In genomic region chr15:55526559-55527036, GRCh38 we compare ENCODE assay signal across 2 cellular contexts.
A peak's percentile ranks its signal among the peaks of the same experiment; 100 is the strongest.
TF ChIP-seq lines count a peak whose summit lies in the region.

No MANE protein-coding gene starts in this region.

TF ChIP-seq in K562, 482 proteins besides CTCF, POLR2A, EP300 and RAD21 (continued from another document and continues in another):
- no peak for TF ChIP-seq HDAC6 (IDR thresholded peaks at IDR 0.05; ENCODE audit: low read depth, low read length)
- TF ChIP-seq MAX (CRISPR knock-in tag; IDR thresholded peaks at IDR 0.05) = peak; percentile 65
- no peak for TF ChIP-seq ETV6 (IDR thresholded peaks at IDR 0.05; ENCODE audit: borderline replicate concordance in 1 of 2, low read depth in 2 of 2, low read length in 1 of 2)
- no peak for TF ChIP-seq ETV6 (CRISPR knock-in tag; IDR thresholded peaks at IDR 0.05; ENCODE audit: borderline replicate concordance)
- TF ChIP-seq HDAC2 (IDR thresholded peaks at IDR 0.05) = no peak
- no peak for TF ChIP-seq ZNF311 (CRISPR knock-in tag; IDR thresholded peaks at IDR 0.05)
- TF ChIP-seq NFRKB (IDR thresholded peaks at IDR 0.05; ENCODE audit: low read depth) = no peak
- no peak for TF ChIP-seq ZNF239 (CRISPR knock-in tag; IDR thresholded peaks at IDR 0.05)
- no peak for TF ChIP-seq ERF (CRISPR knock-in tag; IDR thresholded peaks at IDR 0.05)
- 0 out of 2 replicates have a peak, but pooled peaks have one; percentile 33 for TF ChIP-seq TEAD4 (IDR thresholded peaks at IDR 0.05; ENCODE audit: low read length)
- no peak for TF ChIP-seq TEAD4 (CRISPR knock-in tag; IDR thresholded peaks at IDR 0.05; ENCODE audit: borderline replicate concordance)
- TF ChIP-seq ZNF23 (CRISPR knock-in tag; IDR thresholded peaks at IDR 0.05) = no peak
- TF ChIP-seq USF1 (CRISPR knock-in tag; IDR thresholded peaks at IDR 0.05) = peak; percentile 69
- no peak for TF ChIP-seq ZNF277 (CRISPR knock-in tag; IDR thresholded peaks at IDR 0.05; ENCODE audit: borderline replicate concordance)
- no peak for TF ChIP-seq FOXP1 (CRISPR knock-in tag; IDR thresholded peaks at IDR 0.05)
- no peak for TF ChIP-seq FOSL1 (tag; conservative IDR thresholded peaks at IDR 0.05)
- TF ChIP-seq UBTF (IDR thresholded peaks at IDR 0.05; ENCODE audit: borderline replicate concordance in 1 of 2, low read depth in 2 of 2, low read length in 2 of 2) = no peak
- no peak for TF ChIP-seq PBX2 (CRISPR knock-in tag; IDR thresholded peaks at IDR 0.05; ENCODE audit: low read depth)
- no peak for TF ChIP-seq PBX2 (tag; conservative IDR thresholded peaks at IDR 0.05; ENCODE audit: low read depth)
- peak; percentile 96 for TF ChIP-seq MYC (IDR thresholded peaks at IDR 0.05; ENCODE audit: low read depth, low read length)
- no peak for TF ChIP-seq MYC (CRISPR knock-in tag; IDR thresholded peaks at IDR 0.05; ENCODE audit: borderline replicate concordance, low read depth)
- 0 out of 2 replicates have a peak, but pooled peaks have one; percentile 28 for TF ChIP-seq SMC3 (conservative IDR thresholded peaks at IDR 0.05; ENCODE audit: insufficient read depth, low read depth, low read length)
- no peak for TF ChIP-seq ZNF764 (CRISPR knock-in tag; IDR thresholded peaks at IDR 0.05; ENCODE audit: low read depth)
- TF ChIP-seq HMG20A (CRISPR knock-in tag; conservative IDR thresholded peaks at IDR 0.05) = no peak
- TF ChIP-seq ZNF12 (CRISPR knock-in tag; IDR thresholded peaks at IDR 0.05) = no peak
- no peak for TF ChIP-seq TEAD1 (CRISPR knock-in tag; IDR thresholded peaks at IDR 0.05)
- TF ChIP-seq L3MBTL2 (IDR thresholded peaks at IDR 0.05) = peak; percentile 96
- 0 out of 2 replicates have a peak, but pooled peaks have one; percentile 17 for TF ChIP-seq ZNF766 (CRISPR knock-in tag; conservative IDR thresholded peaks at IDR 0.05)

TF ChIP-seq in HepG2, 621 proteins besides CTCF, POLR2A, EP300 and RAD21 (continued from another document and continues in another):
- TF ChIP-seq STAG1 (CRISPR knock-in tag; IDR thresholded peaks at IDR 0.05) = peak; percentile 52
- TF ChIP-seq ZNF224 (CRISPR knock-in tag; IDR thresholded peaks at IDR 0.05) = 0 out of 2 replicates have a peak, but pooled peaks have one; percentile 57
- TF ChIP-seq NR1H2 (CRISPR knock-in tag; IDR thresholded peaks at IDR 0.05; ENCODE audit: borderline replicate concordance, low read depth) = no peak
- no peak for TF ChIP-seq ZNF335 (CRISPR knock-in tag; IDR thresholded peaks at IDR 0.05)
- peak; percentile 89 for TF ChIP-seq SAP130 (CRISPR knock-in tag; IDR thresholded peaks at IDR 0.05; ENCODE audit: low read depth)
- TF ChIP-seq PHF21A (CRISPR knock-in tag; IDR thresholded peaks at IDR 0.05) = no peak
- TF ChIP-seq ZNF343 (CRISPR knock-in tag; IDR thresholded peaks at IDR 0.05) = no peak
- no peak for TF ChIP-seq RARA (CRISPR knock-in tag; IDR thresholded peaks at IDR 0.05)
- TF ChIP-seq SRSF1 (optimal IDR thresholded peaks at IDR 0.05; ENCODE audit: low read depth, low read length) = no peak
- no peak for TF ChIP-seq ATF1 (CRISPR knock-in tag; IDR thresholded peaks at IDR 0.05)
- peak; percentile 59; the same call in 1 of the 2 replicates for TF ChIP-seq KMT2B (CRISPR knock-in tag; IDR thresholded peaks at IDR 0.05)
- TF ChIP-seq E2F2 (CRISPR knock-in tag; IDR thresholded peaks at IDR 0.05; ENCODE audit: borderline replicate concordance) = no peak
- TF ChIP-seq ARID5B (CRISPR knock-in tag; IDR thresholded peaks at IDR 0.05) = 0 out of 2 replicates have a peak, but pooled peaks have one; percentile 15
- TF ChIP-seq ZKSCAN5 (CRISPR knock-in tag; IDR thresholded peaks at IDR 0.05) = no peak
- TF ChIP-seq ZBTB44 (CRISPR knock-in tag; IDR thresholded peaks at IDR 0.05) = no peak
- TF ChIP-seq ZXDC (CRISPR knock-in tag; IDR thresholded peaks at IDR 0.05) = no peak
- no peak for TF ChIP-seq MYPOP (CRISPR knock-in tag; IDR thresholded peaks at IDR 0.05)
- no peak for TF ChIP-seq RFX3 (CRISPR knock-in tag; IDR thresholded peaks at IDR 0.05)
- no peak for TF ChIP-seq NPAS2 (CRISPR knock-in tag; IDR thresholded peaks at IDR 0.05; ENCODE audit: borderline replicate concordance)
- TF ChIP-seq MLXIP (CRISPR knock-in tag; IDR thresholded peaks at IDR 0.05; ENCODE audit: borderline replicate concordance) = no peak
- no peak for TF ChIP-seq GPBP1L1 (CRISPR knock-in tag; IDR thresholded peaks at IDR 0.05)
- no peak for TF ChIP-seq RAD51 (IDR thresholded peaks at IDR 0.05; ENCODE audit: borderline replicate concordance)
- no peak for TF ChIP-seq ZFP36L1 (CRISPR knock-in tag; IDR thresholded peaks at IDR 0.05)
- TF ChIP-seq ZNF816 (CRISPR knock-in tag; IDR thresholded peaks at IDR 0.05; ENCODE audit: borderline replicate concordance) = no peak
- no peak for TF ChIP-seq GPN1 (CRISPR knock-in tag; IDR thresholded peaks at IDR 0.05; ENCODE audit: borderline replicate concordance)
- peak; percentile 41; the same call in 1 of the 2 replicates for TF ChIP-seq ARID3A (IDR thresholded peaks at IDR 0.05; ENCODE audit: low read depth, low read length)
- TF ChIP-seq KMT2A (CRISPR knock-in tag; IDR thresholded peaks at IDR 0.05) = no peak
- TF ChIP-seq ZBTB8A (CRISPR knock-in tag; IDR thresholded peaks at IDR 0.05; ENCODE audit: borderline replicate concordance, low read depth) = no peak
- peak; percentile 40 for TF ChIP-seq CBX1 (IDR thresholded peaks at IDR 0.05; ENCODE audit: low read depth)
- no peak for TF ChIP-seq ZNF747 (CRISPR knock-in tag; IDR thresholded peaks at IDR 0.05; ENCODE audit: borderline replicate concordance)
- no peak for TF ChIP-seq ZNF180 (CRISPR knock-in tag; IDR thresholded peaks at IDR 0.05; ENCODE audit: borderline replicate concordance, low read depth)
- TF ChIP-seq DR1 (CRISPR knock-in tag; IDR thresholded peaks at IDR 0.05) = no peak
